13 cellular contexts compared by ENCODE assay signal in the genomic region with DNA sequence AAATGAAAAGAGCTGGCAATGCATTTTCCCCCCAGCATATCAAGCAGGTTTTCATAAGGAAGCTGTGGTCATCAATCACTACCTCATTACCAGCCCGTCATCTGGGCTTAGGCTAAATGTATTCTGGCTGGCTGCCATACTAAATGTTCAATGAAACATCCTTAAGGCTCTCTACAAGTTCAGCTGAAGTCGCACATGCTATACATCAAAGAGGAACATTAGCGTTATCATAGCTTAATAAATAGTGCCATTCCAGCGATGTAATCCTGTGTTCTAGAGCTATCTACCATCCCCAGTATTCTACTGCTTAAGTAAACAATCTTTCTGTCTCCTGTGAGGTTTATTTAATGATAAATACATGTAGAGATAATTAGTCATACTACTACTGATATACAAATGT.
DNase-seq lines count a peak whose midpoint lies in the region; ATAC-seq and TF ChIP-seq lines count a peak whose summit lies in the region.
"Had no signal": no experiment of that assay in that cellular context is flagged by ENCODE, and none has a peak within 500 bp of the region (broad histone marks: within the 10 kb centered on the region; RNA-seq: fewer than 3 reads in every experiment).

No MANE protein-coding gene starts in this region.

- H3K27ac ChIP-seq in testis, result peak overlapping the region in 1 of 2 donors; percentile 37
- H3K27ac ChIP-seq in CD4-positive, alpha-beta T cell (ENCODE audit: low read depth, low read length), result no peak overlapping the region

- TF ChIP-seq POLR2A in testis (IDR thresholded peaks at IDR 0.05), result no peak

- no peak overlapping the region for H3K4me3 ChIP-seq in astrocyte of the spinal cord (ENCODE audit: low read depth, low read length)
- no peak overlapping the region for H3K4me3 ChIP-seq in testis

- POLR2A ChIA-PET in CD4-positive, alpha-beta T cell (lab: Charles Lee), result no interaction called here

- H3K9me3 Mint-ChIP-seq in HFFc6 (no peaks in the 10 kb centered on the region), progenitor cell of endocrine pancreas (ENCODE audit: low read depth) (no peaks in the 10 kb centered on the region)
- H3K9me3 Mint-ChIP-seq in CD4-positive, alpha-beta T cell, result no peaks in the 10 kb centered on the region
- H3K9me3 Mint-ChIP-seq: activated naive CD8-positive, alpha-beta T cell treated with anti-CD3 and anti-CD28 coated beads, Interleukin-2, amount 10 ng/mL, durations not matched to agents 7 days and 5 days had no signal

- H3K27ac Mint-ChIP-seq in HFFc6, result no peak overlapping the region
- no peak overlapping the region for H3K27ac Mint-ChIP-seq in progenitor cell of endocrine pancreas
- H3K27ac Mint-ChIP-seq in CD4-positive, alpha-beta T cell, result no peak overlapping the region
- H3K27ac Mint-ChIP-seq: activated CD8-positive, alpha-beta T cell treated with anti-CD3 and anti-CD28 coated beads, Interleukin-2, amount 10 ng/mL, durations not matched to agents 7 days and 5 days; activated naive CD8-positive, alpha-beta T cell treated with anti-CD3 and anti-CD28 coated beads, Interleukin-2, amount 10 ng/mL, durations not matched to agents 7 days and 5 days had no signal

- no peaks in the 10 kb centered on the region for H3K27me3 ChIP-seq in testis
- H3K27me3 ChIP-seq in CD4-positive, alpha-beta T cell (ENCODE audit: control insufficient read depth, insufficient read depth, low read length), result no peaks in the 10 kb centered on the region

- H3K27me3 Mint-ChIP-seq in HFFc6 (ENCODE audit: insufficient read depth), result no peaks in the 10 kb centered on the region; the same call in 1 of the 2 replicates
- H3K27me3 Mint-ChIP-seq in progenitor cell of endocrine pancreas, result no peaks in the 10 kb centered on the region
- H3K27me3 Mint-ChIP-seq in CD4-positive, alpha-beta T cell, result no peaks in the 10 kb centered on the region
- H3K27me3 Mint-ChIP-seq: activated naive CD8-positive, alpha-beta T cell treated with anti-CD3 and anti-CD28 coated beads, Interleukin-2, amount 10 ng/mL, durations not matched to agents 7 days and 5 days had no signal

- intact Hi-C loops in testis (cut with DNase I; ENCODE audit: low total_unique reads), result no loop called here
- intact Hi-C loops in CD4-positive, alpha-beta T cell (cut with DNase I, micrococcal nuclease), result no loop called here

- H3K4me1 Mint-ChIP-seq in HFFc6 (ENCODE audit: low read depth) (peaks cover 19% of the 10 kb centered on the region), progenitor cell of endocrine pancreas (ENCODE audit: low read depth) (peaks cover 14% of the 10 kb centered on the region)
- H3K4me1 Mint-ChIP-seq in CD4-positive, alpha-beta T cell (ENCODE audit: low read depth), result peaks cover 16% of the 10 kb centered on the region

- in situ Hi-C loops in astrocyte of the spinal cord (cut with HindIII; ENCODE audit: low sequenced_read_pairs), result no loop called here

- H3K36me3 Mint-ChIP-seq in HFFc6 (ENCODE audit: low read depth), result peaks cover 11% of the 10 kb centered on the region
- no peaks in the 10 kb centered on the region for H3K36me3 Mint-ChIP-seq in progenitor cell of endocrine pancreas (ENCODE audit: insufficient read depth)
- peaks cover 27% of the 10 kb centered on the region for H3K36me3 Mint-ChIP-seq in CD4-positive, alpha-beta T cell (ENCODE audit: low read depth)

- no peaks in the 10 kb centered on the region for H3K9me3 ChIP-seq in testis
- no peaks in the 10 kb centered on the region for H3K9me3 ChIP-seq in CD4-positive, alpha-beta T cell (ENCODE audit: control insufficient read depth, low read length)

- H3K4me3 Mint-ChIP-seq in HFFc6 (no peak overlapping the region), progenitor cell of endocrine pancreas (ENCODE audit: low read depth) (no peak overlapping the region)
- H3K4me3 Mint-ChIP-seq in CD4-positive, alpha-beta T cell, result no peak overlapping the region
- H3K4me3 Mint-ChIP-seq: activated CD8-positive, alpha-beta T cell treated with anti-CD3 and anti-CD28 coated beads, Interleukin-2, amount 10 ng/mL, durations not matched to agents 7 days and 5 days; activated naive CD8-positive, alpha-beta T cell treated with anti-CD3 and anti-CD28 coated beads, Interleukin-2, amount 10 ng/mL, durations not matched to agents 7 days and 5 days had no signal

- no peak for ATAC-seq in CD4-positive, alpha-beta T cell (ENCODE audit: poor library complexity)
- ATAC-seq: activated CD8-positive, alpha-beta T cell treated with anti-CD3 and anti-CD28 coated beads, Interleukin-2, amount 10 ng/mL, durations not matched to agents 7 days and 5 days had no signal

- peak; percentile 6 for DNase-seq in HFFc6
- peak; percentile 85 to 95 for DNase-seq in NCI-H446 (lab: John Stamatoyannopoulos, UW)
- peak; percentile 68 for DNase-seq in astrocyte of the spinal cord (ENCODE audit: low read depth, low spot score)
- peak; percentile 35 for DNase-seq in non-pigmented ciliary epithelial cell (ENCODE audit: low read depth)
- DNase-seq in testis, result no peak
- DNase-seq in progenitor cell of endocrine pancreas (ENCODE audit: low spot score, unreplicated experiment), result no peak
- DNase-seq in RKO (ENCODE audit: low spot score), result no peak
- DNase-seq in CD4-positive, alpha-beta T cell, result no peak
- DNase-seq: activated CD8-positive, alpha-beta T cell treated with anti-CD3 and anti-CD28 coated beads, Interleukin-2, amount 10 ng/mL, durations not matched to agents 7 days and 5 days; activated naive CD8-positive, alpha-beta T cell treated with anti-CD3 and anti-CD28 coated beads, Interleukin-2, amount 10 ng/mL, durations not matched to agents 7 days and 5 days; occipital lobe; stimulated activated CD4-positive, alpha-beta T cell treated with anti-CD3 and anti-CD28 coated beads, Interleukin-4, amount 100 ng/mL, for 4 hours; T-helper 1 cell had no signal

- no peaks in the 10 kb centered on the region for H3K36me3 ChIP-seq in testis (ENCODE audit: low read depth, missing control alignments)

- TF ChIP-seq CTCF in HFFc6 (IDR thresholded peaks at IDR 0.05) (no peak), astrocyte of the spinal cord (IDR thresholded peaks at IDR 0.05; ENCODE audit: low read depth, low read length) (no peak), testis (IDR thresholded peaks at IDR 0.05) (no peak), progenitor cell of endocrine pancreas (IDR thresholded peaks at IDR 0.05; ENCODE audit: unreplicated experiment) (no peak)
- TF ChIP-seq CTCF in CD4-positive, alpha-beta T cell (IDR thresholded peaks at IDR 0.05), result no peak

- 76 to 90% methylated on average over 4 of the region's 4 CpGs for WGBS in testis, 2 donors

- peaks cover 25% of the 10 kb centered on the region for H3K4me1 ChIP-seq in testis

- CTCF ChIA-PET in CD4-positive, alpha-beta T cell (lab: Charles Lee), result no interaction called here

Comparison
In these comparisons a context has a peak if more than half of its experiments do, and no peak if none do; other contexts are left out.
1. DNase-seq: peak in HFFc6 (single experiment), NCI-H446 (2 of 2), astrocyte of the spinal cord (single experiment) and non-pigmented ciliary epithelial cell (single experiment); none in testis (single experiment), progenitor cell of endocrine pancreas (single experiment), RKO (single experiment) and CD4-positive, alpha-beta T cell (0 of 10).